8 cellular contexts compared by ENCODE assay signal in the genomic region with DNA sequence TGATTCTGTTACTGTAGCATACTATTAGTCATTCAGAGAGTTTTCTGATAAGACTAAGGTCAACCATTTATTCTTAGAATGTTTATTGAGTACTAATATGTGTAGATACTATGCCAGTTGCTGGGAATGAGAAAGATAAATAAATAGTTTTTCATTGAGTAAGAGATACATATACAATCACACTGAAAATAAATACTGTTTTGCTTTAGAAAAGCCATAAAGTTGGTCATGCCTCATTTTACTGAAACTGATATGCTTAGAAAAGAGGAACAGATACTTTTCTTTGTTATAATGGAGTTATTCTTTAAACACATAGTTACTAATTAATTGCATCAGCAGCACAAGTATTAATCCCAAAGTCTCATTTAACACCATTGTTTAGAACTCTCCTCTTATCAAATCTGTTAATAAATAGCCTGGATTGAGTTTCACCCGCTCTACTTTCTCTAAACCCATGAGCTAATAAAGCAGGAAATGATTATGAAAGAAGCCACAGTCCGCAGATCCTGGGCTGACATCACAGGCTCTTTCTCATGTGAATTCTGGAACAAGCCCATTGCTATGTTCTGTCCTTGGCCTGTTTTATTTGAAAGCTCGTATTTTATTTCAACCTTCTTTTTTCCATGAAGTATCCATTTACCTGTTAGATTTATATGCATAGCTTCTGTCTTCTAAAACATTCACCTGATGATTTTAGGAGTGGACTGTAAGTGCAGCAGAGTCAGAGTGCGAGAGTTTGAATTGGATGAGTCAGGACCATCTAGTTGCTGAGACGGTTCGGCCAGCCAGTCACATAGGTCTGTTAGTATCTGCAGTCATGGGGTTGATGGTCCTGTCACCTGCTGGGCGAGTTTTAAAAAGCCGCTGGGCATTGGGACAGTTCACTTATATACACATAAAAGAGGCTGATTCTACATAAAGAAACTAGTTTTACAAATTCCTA. TPM values are rescaled to one million over a fixed set of nuclear protein-coding genes. Genes with fewer than 3 reads are reported as not detected.
DNase-seq lines count a peak whose midpoint lies in the region; ATAC-seq and TF ChIP-seq lines count a peak whose summit lies in the region.

No MANE protein-coding gene starts in this region.

- peaks cover 8% of the 10 kb centered on the region for H3K4me1 Mint-ChIP-seq in endothelial cell (ENCODE audit: unreplicated experiment)

- peak; percentile 51 for TF ChIP-seq CTCF in endothelial cell (IDR thresholded peaks at IDR 0.05; ENCODE audit: unreplicated experiment)

- H3K27me3 Mint-ChIP-seq in endothelial cell (ENCODE audit: unreplicated experiment): no peaks in the 10 kb centered on the region

- DNase-seq in G401 (ENCODE audit: low spot score) (peak; percentile 15), SJCRH30 (peak; percentile 22 to 59), endothelial cell (ENCODE audit: low spot score) (peak; percentile 73), NCI-H345 (lab: John Stamatoyannopoulos, UW) (no peak), NCI-H1694 treated with DMSO at 0.1 percent for 48 hours (lab: John Stamatoyannopoulos, UW) (no peak)

- H3K27ac Mint-ChIP-seq in endothelial cell (ENCODE audit: unreplicated experiment): no peak overlapping the region

- H3K4me3 ChIP-seq in SJCRH30: no peak overlapping the region
- no peak overlapping the region for H3K4me3 ChIP-seq in mucosa of stomach (ENCODE audit: low read length)

- H3K36me3 Mint-ChIP-seq in endothelial cell (ENCODE audit: low read depth, unreplicated experiment): no peaks in the 10 kb centered on the region

- H3K36me3 ChIP-seq in SJCRH30 (no peaks in the 10 kb centered on the region), mucosa of stomach (ENCODE audit: control insufficient read depth, insufficient read depth, low read length) (no peaks in the 10 kb centered on the region)

- peak overlapping the region; percentile 15 for H3K9ac ChIP-seq in mucosa of stomach (ENCODE audit: low read length)

- H3K9me3 Mint-ChIP-seq in endothelial cell (ENCODE audit: unreplicated experiment): no peaks in the 10 kb centered on the region

- peak overlapping the region; percentile 42 for H3K27ac ChIP-seq in SJCRH30

- in situ Hi-C loops in G401 (cut with HindIII; ENCODE audit: low sequenced_read_pairs): no loop called here

- ATAC-seq in GM19468 (IDR thresholded peaks at IDR 0.05; ENCODE audit: extremely low read depth, unreplicated experiment) (peak; percentile 76), HG03460 (IDR thresholded peaks at IDR 0.05; ENCODE audit: unreplicated experiment) (peak; percentile 92)

- H3K4me1 ChIP-seq in SJCRH30: peaks cover 25% of the 10 kb centered on the region
- peaks cover 5% of the 10 kb centered on the region for H3K4me1 ChIP-seq in mucosa of stomach (ENCODE audit: control insufficient read depth, insufficient read depth, low read length)

- no peak overlapping the region for H3K4me3 Mint-ChIP-seq in endothelial cell (ENCODE audit: unreplicated experiment)

- H3K9me3 ChIP-seq in SJCRH30 (replicated peaks) (no peaks in the 10 kb centered on the region), mucosa of stomach (ENCODE audit: control insufficient read depth, low read length) (no peaks in the 10 kb centered on the region)

- H3K27me3 ChIP-seq in SJCRH30 (no peaks in the 10 kb centered on the region), mucosa of stomach (ENCODE audit: control insufficient read depth, insufficient read depth, low read length) (no peaks in the 10 kb centered on the region)

RNA-seq across cellular contexts. Expression of gene PIWIL4, which starts 35.5 kb away (rescaled TPM):
- not detected in 2 replicates for total RNA-seq in G401 (2014; rRNA removed; shearing (Covaris generic))
- not detected in 2 replicates for total RNA-seq in SJCRH30 (2014; rRNA removed; shearing (Covaris generic))
- total RNA-seq in endothelial cell (ENCODE audit: unreplicated experiment): 0.54 TPM

RNA-seq across cellular contexts. Expression of gene FUT4, which starts 59.0 kb away (rescaled TPM):
- total RNA-seq in G401 (2014; rRNA removed; shearing (Covaris generic)): not detected in 2 replicates
- total RNA-seq in SJCRH30 (2014; rRNA removed; shearing (Covaris generic)): 0.42 and 0.46 TPM in 2 replicates
- total RNA-seq in endothelial cell (ENCODE audit: unreplicated experiment): 6.3 TPM

Comparison
In these comparisons a context has a peak if more than half of its experiments do, and no peak if none do; other contexts are left out.
1. DNase-seq: peak in G401 (single experiment), SJCRH30 (2 of 2) and endothelial cell (single experiment); none in NCI-H345 (single experiment) and NCI-H1694 treated with DMSO at 0.1 percent for 48 hours (single experiment).